ENCODE assay signal across 8 cellular contexts in the genomic region with DNA sequence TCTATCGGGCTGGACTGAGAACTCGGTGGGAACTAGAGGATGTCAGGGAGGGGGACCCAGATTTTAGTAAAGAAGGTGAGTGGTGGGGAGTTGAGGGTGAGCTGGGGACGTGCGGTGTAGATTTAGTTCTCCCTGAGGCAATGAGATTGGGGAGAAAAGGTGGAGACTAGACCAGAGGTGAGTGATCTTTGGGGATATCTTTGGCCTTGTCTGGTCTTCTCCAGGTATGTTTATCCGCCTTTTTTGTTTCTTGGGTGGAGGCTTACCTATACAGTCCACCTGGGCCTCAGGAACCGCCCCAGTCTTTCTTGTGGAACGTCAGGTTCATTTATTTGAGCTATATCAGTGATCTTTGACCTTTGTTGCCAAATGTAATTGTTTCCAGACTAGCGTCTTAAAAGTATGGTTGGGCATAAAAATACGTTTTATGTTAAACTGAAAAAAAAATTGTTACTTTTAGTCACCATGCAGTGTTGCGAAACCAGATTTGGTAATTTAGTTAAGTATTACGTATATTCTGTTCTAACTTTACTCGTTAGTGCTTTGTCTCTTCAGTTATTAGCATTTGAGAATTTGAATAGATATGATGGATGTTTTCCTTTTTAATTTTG. TPM values are rescaled to one million over a fixed set of nuclear protein-coding genes. Genes with fewer than 3 reads are reported as not detected.
DNase-seq lines count a peak whose midpoint lies in the region; ATAC-seq, FAIRE-seq and TF ChIP-seq lines count a peak whose summit lies in the region.

No MANE protein-coding gene starts in this region.

- H3K9me3 Mint-ChIP-seq in activated T-cell treated with anti-CD3 and anti-CD28 coated beads, Interleukin-2, amount 50 U/mL, for 24 hours, result no peaks in the 10 kb centered on the region
- no peaks in the 10 kb centered on the region for H3K9me3 Mint-ChIP-seq in naive B cell

- H3K9ac ChIP-seq in endothelial cell of umbilical vein (replicated peaks; ENCODE audit: extremely low read depth, insufficient read depth, low read length), result peak overlapping the region; percentile 72

- H3K27me3 Mint-ChIP-seq in activated T-cell treated with anti-CD3 and anti-CD28 coated beads, Interleukin-2, amount 50 U/mL, for 24 hours, result no peaks in the 10 kb centered on the region
- H3K27me3 Mint-ChIP-seq in naive B cell, result peaks cover 0 to 8% (median 5%) of the 10 kb centered on the region in 3 donors

- TF ChIP-seq POLR2A in endothelial cell of umbilical vein (IDR thresholded peaks at IDR 0.05; ENCODE audit: low read depth, low read length), result no peak

- dilution Hi-C loops in endothelial cell of umbilical vein (cut with MboI; ENCODE audit: extremely low pct_ligation_motif_present, low sequenced_read_pairs), result no loop called here

- no peaks in the 10 kb centered on the region for H4K20me1 ChIP-seq in endothelial cell of umbilical vein (replicated peaks; ENCODE audit: control insufficient read depth, extremely low read depth, insufficient read depth, low read length)

- peaks cover 22% of the 10 kb centered on the region for H3K36me3 Mint-ChIP-seq in activated T-cell treated with anti-CD3 and anti-CD28 coated beads, Interleukin-2, amount 50 U/mL, for 24 hours (ENCODE audit: low read depth)
- peaks cover 0 to 9% of the 10 kb centered on the region in 2 donors for H3K36me3 Mint-ChIP-seq in naive B cell

- peak overlapping the region; percentile 92 for H3K27ac ChIP-seq in Panc1 (ENCODE audit: low read length)
- H3K27ac ChIP-seq in endothelial cell of umbilical vein (ENCODE audit: insufficient read depth, low read depth, low read length), result peak overlapping the region; percentile 49

- DNase-seq in activated T-cell treated with anti-CD3 and anti-CD28 coated beads, Interleukin-2, amount 50 U/mL, for 24 hours, result no peak
- DNase-seq in activated T-cell treated with anti-CD3 and anti-CD28 coated beads for 4 hours, result no peak
- no peak for DNase-seq in Panc1 (ENCODE audit: low read depth, low spot score)
- peak; percentile 24 for DNase-seq in endothelial cell of umbilical vein (ENCODE audit: low read depth, low spot score)
- peak; percentile 8 for DNase-seq in naive B cell
- no peak for DNase-seq in G401 (ENCODE audit: low spot score)
- no peak for DNase-seq in OCI-M2 (lab: John Stamatoyannopoulos, UW; ENCODE audit: unreplicated experiment)

- H2AFZ ChIP-seq in endothelial cell of umbilical vein (ENCODE audit: low read depth, low read length), result no peak overlapping the region

- no peaks in the 10 kb centered on the region for H3K9me1 ChIP-seq in endothelial cell of umbilical vein (replicated peaks; ENCODE audit: control insufficient read depth, extremely low read depth, insufficient read depth, low read length)

- H3K9me3 ChIP-seq in Panc1 (ENCODE audit: control insufficient read depth, insufficient read depth, low read depth, low read length) (no peaks in the 10 kb centered on the region), endothelial cell of umbilical vein (replicated peaks; ENCODE audit: control insufficient read depth, insufficient read depth, low read length) (no peaks in the 10 kb centered on the region)

- peaks cover 39% of the 10 kb centered on the region for H3K79me2 ChIP-seq in endothelial cell of umbilical vein (ENCODE audit: control insufficient read depth, insufficient read depth, low read length)

- H3K27me3 ChIP-seq in Panc1 (ENCODE audit: control insufficient read depth, insufficient read depth, low read length), result no peaks in the 10 kb centered on the region
- no peaks in the 10 kb centered on the region for H3K27me3 ChIP-seq in endothelial cell of umbilical vein (ENCODE audit: control insufficient read depth in 2 of 2, insufficient read depth in 2 of 2, low read length in 2 of 2)

- no peak for FAIRE-seq in endothelial cell of umbilical vein (lab: Jason Lieb, UNC)

- H3K4me2 ChIP-seq in endothelial cell of umbilical vein (ENCODE audit: insufficient read depth, low read length), result peak overlapping the region; percentile 93

- H3K4me1 Mint-ChIP-seq in activated T-cell treated with anti-CD3 and anti-CD28 coated beads, Interleukin-2, amount 50 U/mL, for 24 hours (ENCODE audit: low read depth), result peaks cover 21% of the 10 kb centered on the region
- H3K4me1 Mint-ChIP-seq in naive B cell, result peaks cover 17 to 26% (median 25%) of the 10 kb centered on the region in 3 donors

- BruUV-seq in Panc1 (replicated peaks; lab: Mats Ljungman, UMichigan) (TSS peak; percentile 95), endothelial cell of umbilical vein (replicated peaks; lab: Mats Ljungman, UMichigan) (no TSS peak)

- ATAC-seq in Panc1 (peak; percentile 2; the same call in 1 of the 2 replicates), naive B cell (ENCODE audit: low read depth in 2 of 2) (peak in 1 of 2 donors; percentile 8), HG02870 (IDR thresholded peaks at IDR 0.05; ENCODE audit: unreplicated experiment) (no peak)

- intact Hi-C loops in Panc1 (cut with micrococcal nuclease; ENCODE audit: unreplicated experiment) (no loop called here), endothelial cell of umbilical vein (cut with micrococcal nuclease) (loop anchor here (5.0 to 10.0 kb wide), 2 partner anchors 55 to 198 kb away; a partner anchor contains a TSS)

- H3K27ac Mint-ChIP-seq in activated T-cell treated with anti-CD3 and anti-CD28 coated beads, Interleukin-2, amount 50 U/mL, for 24 hours, result peak overlapping the region; percentile 98
- peak overlapping the region; percentile 94 to 100 (median 98) for H3K27ac Mint-ChIP-seq in naive B cell

- peak overlapping the region; percentile 94 for H3K4me3 Mint-ChIP-seq in activated T-cell treated with anti-CD3 and anti-CD28 coated beads, Interleukin-2, amount 50 U/mL, for 24 hours
- peak overlapping the region; percentile 88 to 100 (median 98) for H3K4me3 Mint-ChIP-seq in naive B cell

- H3K4me1 ChIP-seq in Panc1 (ENCODE audit: control insufficient read depth, insufficient read depth, low read length) (peaks cover 4% of the 10 kb centered on the region; the same call in 1 of the 2 replicates), endothelial cell of umbilical vein (ENCODE audit: control insufficient read depth, extremely low read depth, insufficient read depth, low read length) (no peaks in the 10 kb centered on the region)

- POLR2A ChIA-PET in Panc1 (lab: Charles Lee), result interaction anchor here (0.6 kb wide), 1 partner anchor 57 kb away, joined by 5 read pairs; no protein-coding TSS in a partner anchor
- POLR2A ChIA-PET in endothelial cell of umbilical vein (lab: Charles Lee), result no interaction called here

- CTCF ChIA-PET in Panc1 (lab: Charles Lee) (no interaction called here), endothelial cell of umbilical vein (lab: Charles Lee) (interaction anchor here (1.5 to 2.9 kb wide), 4 partner anchors 45 to 105 kb away, joined by 3 to 20 read pairs (median 4); no protein-coding TSS in a partner anchor)

- in situ Hi-C loops in Panc1 (cut with HindIII; ENCODE audit: low pct_unique_long_range_greater_than_20kb, low sequenced_read_pairs) (no loop called here), G401 (cut with HindIII; ENCODE audit: low sequenced_read_pairs) (no loop called here)

- no peaks in the 10 kb centered on the region for H3K36me3 ChIP-seq in Panc1 (ENCODE audit: control insufficient read depth, insufficient read depth, low read length)
- no peaks in the 10 kb centered on the region for H3K36me3 ChIP-seq in endothelial cell of umbilical vein (ENCODE audit: control insufficient read depth in 2 of 2, extremely low read depth in 1 of 2, insufficient read depth in 2 of 2, low read length in 2 of 2)

- H3K4me3 ChIP-seq in Panc1 (ENCODE audit: low read depth in 2 of 2, low read length in 2 of 2) (peak overlapping the region; percentile 63 to 85), endothelial cell of umbilical vein (replicated peaks in 1 of 3; ENCODE audit: insufficient read depth in 1 of 3, low read depth in 1 of 3, low read length in 3 of 3) (peak overlapping the region; percentile 51 to 87 (median 79))

- TF ChIP-seq CTCF in Panc1 (IDR thresholded peaks at IDR 0.05) (no peak), endothelial cell of umbilical vein (IDR thresholded peaks at IDR 0.05; ENCODE audit: extremely low read depth in 1 of 2, insufficient read depth in 1 of 2, low read depth in 1 of 2, low read length in 2 of 2) (no peak)

TF ChIP-seq in endothelial cell of umbilical vein, 7 proteins besides CTCF, POLR2A, EP300 and RAD21 (continues in another document):
- TF ChIP-seq JUN (IDR thresholded peaks at IDR 0.05; ENCODE audit: borderline replicate concordance, insufficient read depth, insufficient read length, low read depth) (no peak), GATA2 (IDR thresholded peaks at IDR 0.05; ENCODE audit: insufficient read depth, insufficient read length, low read depth, low read length) (no peak), FOS (IDR thresholded peaks at IDR 0.05; ENCODE audit: borderline replicate concordance, insufficient read depth, low read length) (no peak), EZH2 (IDR thresholded peaks at IDR 0.05; ENCODE audit: borderline replicate concordance, low read depth, low read length, severe bottlenecking) (no peak)

RNA-seq across cellular contexts. Expression of a gene that starts 0.8 kb away (rescaled TPM):
- total RNA-seq in Panc1 (2021; ENCODE audit: unreplicated experiment), result 55.3 TPM
- polyA plus RNA-seq in Panc1 (2012; ENCODE audit: insufficient read length), result 44.9 TPM
- 38.0 and 38.8 TPM in 2 replicates for total RNA-seq in endothelial cell of umbilical vein
- polyA plus RNA-seq in endothelial cell of umbilical vein, result 38.8 and 41.5 TPM in 2 replicates
- 45.6 and 49.3 TPM in 2 replicates for polyA plus RNA-seq in endothelial cell of umbilical vein (2011; cell fraction: cytosol; rRNA removed)
- 31.2 and 31.4 TPM in 2 replicates for polyA plus RNA-seq in endothelial cell of umbilical vein (2011; cell fraction: nucleus; rRNA removed)
- 37.0 and 41.4 TPM in 2 replicates for polyA plus RNA-seq in endothelial cell of umbilical vein (2012)
- 50.8 and 51.1 TPM in 2 replicates for polyA minus RNA-seq in endothelial cell of umbilical vein
- 41.0 TPM for polyA minus RNA-seq in endothelial cell of umbilical vein (2011; cell fraction: cytosol; rRNA and poly(A)+ RNA removed)
- polyA minus RNA-seq in endothelial cell of umbilical vein (2011; cell fraction: nucleus; rRNA and poly(A)+ RNA removed), result 13.4 and 22.6 TPM in 2 replicates
- 10 to 100 TPM; 18.1 to 35.3 (median 28.0) TPM for polyA plus RNA-seq in naive B cell (ENCODE audit: low read depth in 6 of 6)
- total RNA-seq in G401 (2014; rRNA removed; shearing (Covaris generic)), result 55.1 and 58.0 TPM in 2 replicates

RNA-seq across cellular contexts. Expression of a gene that starts 53.1 kb away (rescaled TPM):
- total RNA-seq in Panc1 (2021; ENCODE audit: unreplicated experiment) (38.3 TPM), endothelial cell of umbilical vein (28.2 and 28.4 TPM in 2 replicates)
- polyA plus RNA-seq in Panc1 (2012; ENCODE audit: insufficient read length), result 25.2 TPM
- polyA plus RNA-seq in endothelial cell of umbilical vein (26.0 and 26.2 TPM in 2 replicates), naive B cell (ENCODE audit: low read depth in 6 of 6) (1 to 10 TPM in 2 of 6 donors, under 1 TPM in 3, not detected in 1; 0.39 to 1.1 (median 0.93) TPM)
- 23.5 and 24.4 TPM in 2 replicates for polyA plus RNA-seq in endothelial cell of umbilical vein (2011; cell fraction: cytosol; rRNA removed)
- polyA plus RNA-seq in endothelial cell of umbilical vein (2011; cell fraction: nucleus; rRNA removed), result 21.5 and 23.9 TPM in 2 replicates
- polyA plus RNA-seq in endothelial cell of umbilical vein (2012), result 16.7 and 20.6 TPM in 2 replicates
- polyA minus RNA-seq in endothelial cell of umbilical vein, result 84.1 and 100 TPM in 2 replicates
- polyA minus RNA-seq in endothelial cell of umbilical vein (2011; cell fraction: cytosol; rRNA and poly(A)+ RNA removed), result 32.8 TPM
- 16.4 and 24.3 TPM in 2 replicates for polyA minus RNA-seq in endothelial cell of umbilical vein (2011; cell fraction: nucleus; rRNA and poly(A)+ RNA removed)
- 35.1 and 50.6 TPM in 2 replicates for total RNA-seq in G401 (2014; rRNA removed; shearing (Covaris generic))

Comparison
In these comparisons a context has a peak if more than half of its experiments do, and no peak if none do; other contexts are left out.
1. DNase-seq: peak in endothelial cell of umbilical vein (single experiment) and naive B cell (single experiment); none in activated T-cell treated with anti-CD3 and anti-CD28 coated beads, Interleukin-2, amount 50 U/mL, for 24 hours (single experiment), activated T-cell treated with anti-CD3 and anti-CD28 coated beads for 4 hours (single experiment), Panc1 (single experiment), G401 (single experiment) and OCI-M2 (single experiment).